In genomic region chrX:49879656-49880277, GRCh38 we compare ENCODE assay signal across 1 cellular context.
TF ChIP-seq lines count a peak whose summit lies in the region.

No MANE protein-coding gene starts in this region.

TF ChIP-seq in GM12878, 131 proteins besides CTCF, POLR2A, EP300 and RAD21:
- TF ChIP-seq CREM (IDR thresholded peaks at IDR 0.05; ENCODE audit: low read depth) (no peak), STAT1 (conservative IDR thresholded peaks at IDR 0.05) (no peak), CUX1 (IDR thresholded peaks at IDR 0.05; ENCODE audit: insufficient replicate concordance, low read depth, low read length) (no peak)
